In genomic region chr13:97435297-97435682, GRCh38 we compare ENCODE assay signal across 8 cellular contexts. TPM values are rescaled to one million over a fixed set of nuclear protein-coding genes. Genes with fewer than 3 reads are reported as not detected.
DNase-seq lines count a peak whose midpoint lies in the region; ATAC-seq and TF ChIP-seq lines count a peak whose summit lies in the region.

No MANE protein-coding gene starts in this region.

- peak overlapping the region; percentile 80 for H3K9ac ChIP-seq in mucosa of rectum (ENCODE audit: low read depth in 1 of 2, low read length in 2 of 2)

- BruUV-seq in MCF 10A (replicated peaks; lab: Mats Ljungman, UMichigan): no TSS peak

- no peak for DNase-seq in stimulated activated naive CD8-positive, alpha-beta T cell treated with anti-CD3 and anti-CD28 coated beads, Interleukin-15, Interleukin-2, amounts not matched to agents 100 U/mL and 50 U/mL, for 24 hours
- DNase-seq in MCF 10A (ENCODE audit: unreplicated experiment): no peak
- DNase-seq in NCI-H1105 treated with DMSO at 0.1 percent for 48 hours (lab: John Stamatoyannopoulos, UW): no peak
- no peak for DNase-seq in stimulated activated CD4-positive, alpha-beta T cell treated with anti-CD3 and anti-CD28 coated beads, Interleukin-4, amount 100 ng/mL, for 24 hours
- no peak for DNase-seq in NCI-H2196 treated with DMSO at 0.1 percent for 48 hours (lab: John Stamatoyannopoulos, UW; ENCODE audit: unreplicated experiment)
- DNase-seq in activated CD8-positive, alpha-beta memory T cell treated with anti-CD3 and anti-CD28 coated beads, Interleukin-2, amount 50 U/mL, for 4 hours: no peak

- TF ChIP-seq CTCF in MCF 10A (IDR thresholded peaks at IDR 0.05; ENCODE audit: unreplicated experiment): no peak

- no peak for ATAC-seq in stimulated activated naive CD8-positive, alpha-beta T cell treated with anti-CD3 and anti-CD28 coated beads, Interleukin-15, Interleukin-2, amounts not matched to agents 100 U/mL and 50 U/mL, for 24 hours

- no peaks in the 10 kb centered on the region for H3K36me3 ChIP-seq in mucosa of rectum (ENCODE audit: control insufficient read depth in 2 of 2, insufficient read depth in 2 of 2, low read length in 2 of 2)

- H3K4me3 Mint-ChIP-seq in stimulated activated naive CD8-positive, alpha-beta T cell treated with anti-CD3 and anti-CD28 coated beads, Interleukin-15, Interleukin-2, amounts not matched to agents 100 ng/mL and 50 ng/mL, for 24 hours: peak overlapping the region; percentile 96
- peak overlapping the region; percentile 85 for H3K4me3 Mint-ChIP-seq in MCF 10A (ENCODE audit: unreplicated experiment)

- peak overlapping the region; percentile 78 for H3K27ac Mint-ChIP-seq in stimulated activated naive CD8-positive, alpha-beta T cell treated with anti-CD3 and anti-CD28 coated beads, Interleukin-15, Interleukin-2, amounts not matched to agents 100 ng/mL and 50 ng/mL, for 24 hours
- H3K27ac Mint-ChIP-seq in MCF 10A (ENCODE audit: low read depth, unreplicated experiment): peak overlapping the region; percentile 44

- H3K36me3 Mint-ChIP-seq in stimulated activated naive CD8-positive, alpha-beta T cell treated with anti-CD3 and anti-CD28 coated beads, Interleukin-15, Interleukin-2, amounts not matched to agents 100 ng/mL and 50 ng/mL, for 24 hours (ENCODE audit: low read depth): no peaks in the 10 kb centered on the region
- peaks cover 6% of the 10 kb centered on the region for H3K36me3 Mint-ChIP-seq in MCF 10A (ENCODE audit: insufficient read depth, unreplicated experiment)

- no peaks in the 10 kb centered on the region for H3K9me3 ChIP-seq in mucosa of rectum (ENCODE audit: control insufficient read depth in 2 of 2, low read length in 2 of 2)

- no peaks in the 10 kb centered on the region for H3K27me3 ChIP-seq in mucosa of rectum (ENCODE audit: control insufficient read depth in 2 of 2, insufficient read depth in 2 of 2, low read length in 2 of 2)

- H3K4me1 Mint-ChIP-seq in stimulated activated naive CD8-positive, alpha-beta T cell treated with anti-CD3 and anti-CD28 coated beads, Interleukin-15, Interleukin-2, amounts not matched to agents 100 ng/mL and 50 ng/mL, for 24 hours (ENCODE audit: low read depth): peaks cover 33% of the 10 kb centered on the region
- H3K4me1 Mint-ChIP-seq in MCF 10A (ENCODE audit: insufficient read depth, unreplicated experiment): peaks cover 23% of the 10 kb centered on the region

- H3K4me1 ChIP-seq in mucosa of rectum (ENCODE audit: control insufficient read depth in 2 of 2, insufficient read depth in 2 of 2, low read length in 2 of 2): peaks cover 0 to 14% of the 10 kb centered on the region in 2 donors

- no peaks in the 10 kb centered on the region for H3K27me3 Mint-ChIP-seq in stimulated activated naive CD8-positive, alpha-beta T cell treated with anti-CD3 and anti-CD28 coated beads, Interleukin-15, Interleukin-2, amounts not matched to agents 100 ng/mL and 50 ng/mL, for 24 hours
- H3K27me3 Mint-ChIP-seq in MCF 10A (ENCODE audit: insufficient read depth, unreplicated experiment): no peaks in the 10 kb centered on the region

- CTCF ChIA-PET in MCF 10A (lab: Yijun Ruan, JAX): interaction anchor here (0.6 to 3.2 kb wide), 11 partner anchors 13 to 1811 kb away, joined by 3 to 16 read pairs (median 3); no protein-coding TSS in a partner anchor

- no peaks in the 10 kb centered on the region for H3K9me3 Mint-ChIP-seq in stimulated activated naive CD8-positive, alpha-beta T cell treated with anti-CD3 and anti-CD28 coated beads, Interleukin-15, Interleukin-2, amounts not matched to agents 100 ng/mL and 50 ng/mL, for 24 hours
- no peaks in the 10 kb centered on the region for H3K9me3 Mint-ChIP-seq in MCF 10A (ENCODE audit: unreplicated experiment)

- intact Hi-C loops in MCF 10A (cut with micrococcal nuclease): loop anchor here (10.0 kb wide), 1 partner anchor 1870 kb away; no protein-coding TSS in a partner anchor

- POLR2A ChIA-PET in MCF 10A (lab: Yijun Ruan, JAX): interaction anchor here (0.6 to 7.3 kb wide), 20 partner anchors 10 to 1828 kb away, joined by 3 to 139 read pairs (median 4); partner anchors contain the start of genes MBNL2 and UGGT2

- H3K4me3 ChIP-seq in mucosa of rectum (ENCODE audit: low read length in 2 of 2): peak overlapping the region; percentile 89 to 97

- H3K27ac ChIP-seq in mucosa of rectum (ENCODE audit: low read depth in 2 of 2, low read length in 2 of 2): peak overlapping the region in 1 of 2 donors; percentile 73

RNA-seq across cellular contexts. Expression of gene RAP2A, which starts 1.3 kb away (rescaled TPM):
- total RNA-seq in MCF 10A (2022): 33.4 and 34.3 TPM in 2 replicates
